Comparison of ENCODE assay signal across 19 cellular contexts in the genomic region with DNA sequence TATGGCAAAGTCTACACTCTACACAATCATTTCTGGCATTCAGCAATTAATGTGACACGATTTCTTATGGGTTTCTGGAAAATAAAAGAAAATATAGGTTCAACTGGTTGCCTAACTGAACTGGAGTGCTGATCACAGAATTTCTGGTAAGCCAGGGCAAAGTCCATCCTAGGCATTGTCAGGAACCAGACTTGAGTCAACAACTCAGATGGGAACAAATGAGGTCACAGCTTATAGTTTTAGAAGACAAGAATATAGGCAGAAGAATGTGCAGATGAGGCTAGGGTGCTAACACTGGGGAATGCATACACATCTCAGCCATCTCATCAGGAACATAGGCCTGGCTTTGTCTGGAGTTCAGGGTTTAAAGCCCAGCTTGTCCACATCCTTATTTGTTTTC.
"Had no signal": no experiment of that assay in that cellular context is flagged by ENCODE, and none has a peak within 500 bp of the region (broad histone marks: within the 10 kb centered on the region; RNA-seq: fewer than 3 reads in every experiment).

No MANE protein-coding gene starts in this region.

- H3K27ac ChIP-seq: gastroesophageal sphincter, prostate gland, right atrium auricular region, tibial artery had no signal

- H3K4me1 ChIP-seq: gastroesophageal sphincter, prostate gland, right atrium auricular region, tibial artery had no signal

- H3K36me3 ChIP-seq: gastroesophageal sphincter, prostate gland, right atrium auricular region, tibial artery had no signal

- H3K36me3 Mint-ChIP-seq: natural killer cell had no signal

- H3K4me3 Mint-ChIP-seq: activated naive CD4-positive, alpha-beta T cell treated with anti-CD3 and anti-CD28 coated beads for 36 hours; endodermal cell; natural killer cell; stimulated activated naive CD8-positive, alpha-beta T cell treated with anti-CD3 and anti-CD28 coated beads, Interleukin-15, amount 100 ng/mL, for 72 hours; T-helper 1 cell treated with Interleukin-12 subunit alpha and Interleukin-12 subunit beta and Interleukin-4 antibody, amounts not matched to agents 30 μg/mL and 1 μg/mL, for 36 hours had no signal

- H3K4me1 Mint-ChIP-seq: stimulated activated naive CD8-positive, alpha-beta T cell treated with anti-CD3 and anti-CD28 coated beads, Interleukin-15, amount 100 ng/mL, for 72 hours had no signal

- H3K9me3 ChIP-seq: gastroesophageal sphincter, prostate gland, right atrium auricular region, tibial artery had no signal

- H3K9me3 Mint-ChIP-seq: activated naive CD4-positive, alpha-beta T cell treated with anti-CD3 and anti-CD28 coated beads for 36 hours; endodermal cell; natural killer cell; stimulated activated naive CD8-positive, alpha-beta T cell treated with anti-CD3 and anti-CD28 coated beads, Interleukin-15, amount 100 ng/mL, for 72 hours; T-helper 1 cell treated with Interleukin-12 subunit alpha and Interleukin-12 subunit beta and Interleukin-4 antibody, amounts not matched to agents 30 μg/mL and 1 μg/mL, for 36 hours had no signal

- H3K4me3 ChIP-seq: gastroesophageal sphincter, prostate gland, right atrium auricular region, tibial artery had no signal

- H3K27me3 ChIP-seq: gastroesophageal sphincter, right atrium auricular region, tibial artery had no signal

- H3K27ac Mint-ChIP-seq: activated naive CD4-positive, alpha-beta T cell treated with anti-CD3 and anti-CD28 coated beads for 36 hours; endodermal cell; natural killer cell; stimulated activated naive CD8-positive, alpha-beta T cell treated with anti-CD3 and anti-CD28 coated beads, Interleukin-15, amount 100 ng/mL, for 72 hours; T-helper 1 cell treated with Interleukin-12 subunit alpha and Interleukin-12 subunit beta and Interleukin-4 antibody, amounts not matched to agents 30 μg/mL and 1 μg/mL, for 36 hours had no signal

- DNase-seq: activated CD4-positive, alpha-beta T cell treated with anti-CD3 and anti-CD28 coated beads for 4 hours; activated CD4-positive, alpha-beta T cell treated with anti-CD3 and anti-CD28 coated beads, Interleukin-2, amount 50 U/mL, for 48 hours; activated CD4-positive, CD25-positive, alpha-beta regulatory T cell; activated effector memory CD4-positive, alpha-beta T cell treated with Interleukin-2 at 50 U/mL for 16 hours; activated naive CD4-positive, alpha-beta T cell treated with anti-CD3 and anti-CD28 coated beads for 36 hours; activated T-cell treated with anti-CD3 and anti-CD28 coated beads, Interleukin-2, amount 50 U/mL, for 48 hours; cerebellar nuclear complex; cortex of kidney; endodermal cell; islet precursor cell; natural killer cell; stimulated activated CD4-positive, alpha-beta T cell treated with anti-CD3 and anti-CD28 coated beads, Interleukin-1b, Interleukin-23, amount 100 ng/mL, for 48 hours; stimulated activated naive CD8-positive, alpha-beta T cell treated with anti-CD3 and anti-CD28 coated beads, Interleukin-15, amount 100 ng/mL, for 72 hours; T1000; tibial artery had no signal

- ATAC-seq: gastroesophageal sphincter; natural killer cell; stimulated activated naive CD8-positive, alpha-beta T cell treated with anti-CD3 and anti-CD28 coated beads, Interleukin-15, amount 100 ng/mL, for 72 hours had no signal
